In genomic region chr5:154472871-154473580, GRCh38 we compare ENCODE assay signal across 18 cellular contexts. TPM values are rescaled to one million over a fixed set of nuclear protein-coding genes. Genes with fewer than 3 reads are reported as not detected.
DNase-seq lines count a peak whose midpoint lies in the region; ATAC-seq and TF ChIP-seq lines count a peak whose summit lies in the region.
"Had no signal": no experiment of that assay in that cellular context is flagged by ENCODE, and none has a peak within 500 bp of the region (broad histone marks: within the 10 kb centered on the region; RNA-seq: fewer than 3 reads in every experiment).

No MANE protein-coding gene starts in this region.

- ATAC-seq in left lung, result peak; percentile 15
- ATAC-seq in foreskin keratinocyte, result no peak
- ATAC-seq: HCT116; natural killer cell treated with Interleukin-12 subunit alpha and Interleukin-12 subunit beta and Interleukin-15 and Interleukin-18, amount 100 ng/mL, for 72 hours had no signal

- H3K27ac Mint-ChIP-seq in activated CD4-positive, alpha-beta memory T cell treated with anti-CD3 and anti-CD28 coated beads for 36 hours, result no peak overlapping the region
- no peak overlapping the region for H3K27ac Mint-ChIP-seq in activated CD4-positive, alpha-beta memory T cell treated with anti-CD3 and anti-CD28 coated beads, Interleukin-2, amount 10 ng/mL, durations not matched to agents 7 days and 5 days
- H3K27ac Mint-ChIP-seq in brain, result peak overlapping the region in 1 of 5 experiments; percentile 42
- H3K27ac Mint-ChIP-seq: natural killer cell treated with Interleukin-12 subunit alpha and Interleukin-12 subunit beta and Interleukin-15 and Interleukin-18, amount 100 ng/mL, for 72 hours had no signal

- no peak overlapping the region for H3K27ac ChIP-seq in left lung
- H3K27ac ChIP-seq in skeletal muscle tissue (ENCODE audit: low read depth, low read length), result no peak overlapping the region
- no peak overlapping the region for H3K27ac ChIP-seq in foreskin keratinocyte
- H3K27ac ChIP-seq: spleen, uterus had no signal

- no peaks in the 10 kb centered on the region for H3K36me3 Mint-ChIP-seq in activated CD4-positive, alpha-beta memory T cell treated with anti-CD3 and anti-CD28 coated beads for 36 hours
- H3K36me3 Mint-ChIP-seq in activated CD4-positive, alpha-beta memory T cell treated with anti-CD3 and anti-CD28 coated beads, Interleukin-2, amount 10 ng/mL, durations not matched to agents 7 days and 5 days (ENCODE audit: low read depth), result peaks cover 2% of the 10 kb centered on the region
- H3K36me3 Mint-ChIP-seq in brain, result no peaks in the 10 kb centered on the region
- H3K36me3 Mint-ChIP-seq: natural killer cell treated with Interleukin-12 subunit alpha and Interleukin-12 subunit beta and Interleukin-15 and Interleukin-18, amount 100 ng/mL, for 72 hours had no signal

- DNase-seq in activated CD4-positive, alpha-beta memory T cell treated with anti-CD3 and anti-CD28 coated beads for 36 hours, result peak; percentile 15
- DNase-seq in activated CD4-positive, alpha-beta memory T cell treated with anti-CD3 and anti-CD28 coated beads, Interleukin-2, amount 10 ng/mL, durations not matched to agents 7 days and 5 days, result no peak
- DNase-seq in left lung (peak in 1 of 2 donors; percentile 78), globus pallidus (ENCODE audit: low spot score) (no peak), AG08396 (ENCODE audit: low spot score) (no peak), foreskin keratinocyte (no peak)
- DNase-seq: activated CD4-positive, alpha-beta T cell treated with anti-CD3 and anti-CD28 coated beads for 48 hours; activated naive CD4-positive, alpha-beta T cell treated with anti-CD3 and anti-CD28 coated beads, Interleukin-2, amount 50 U/mL, for 16 hours; DMS79 treated with DMSO at 0.1 percent for 48 hours; NCI-H446; spleen; uterus had no signal

- H3K36me3 ChIP-seq in left lung, result no peaks in the 10 kb centered on the region
- H3K36me3 ChIP-seq in skeletal muscle tissue (ENCODE audit: control insufficient read depth in 3 of 3, insufficient read depth in 3 of 3, low read length in 3 of 3), result no peaks in the 10 kb centered on the region
- H3K36me3 ChIP-seq: spleen, uterus had no signal

- H3K4me3 Mint-ChIP-seq in activated CD4-positive, alpha-beta memory T cell treated with anti-CD3 and anti-CD28 coated beads for 36 hours, result no peak overlapping the region
- no peak overlapping the region for H3K4me3 Mint-ChIP-seq in activated CD4-positive, alpha-beta memory T cell treated with anti-CD3 and anti-CD28 coated beads, Interleukin-2, amount 10 ng/mL, durations not matched to agents 7 days and 5 days
- H3K4me3 Mint-ChIP-seq in brain, result peak overlapping the region in 4 of 5 experiments; percentile 36 to 78 (median 60)
- H3K4me3 Mint-ChIP-seq: natural killer cell treated with Interleukin-12 subunit alpha and Interleukin-12 subunit beta and Interleukin-15 and Interleukin-18, amount 100 ng/mL, for 72 hours had no signal

- H3K9me3 ChIP-seq in left lung (no peaks in the 10 kb centered on the region), skeletal muscle tissue (ENCODE audit: control insufficient read depth in 3 of 3, low read length in 3 of 3) (no peaks in the 10 kb centered on the region)
- H3K9me3 ChIP-seq: spleen, uterus had no signal

- no peaks in the 10 kb centered on the region for H3K9me3 Mint-ChIP-seq in activated CD4-positive, alpha-beta memory T cell treated with anti-CD3 and anti-CD28 coated beads for 36 hours
- no peaks in the 10 kb centered on the region for H3K9me3 Mint-ChIP-seq in activated CD4-positive, alpha-beta memory T cell treated with anti-CD3 and anti-CD28 coated beads, Interleukin-2, amount 10 ng/mL, durations not matched to agents 7 days and 5 days
- H3K9me3 Mint-ChIP-seq in brain, result peaks cover 0 to 3% (median 0%) of the 10 kb centered on the region in 5 experiments
- H3K9me3 Mint-ChIP-seq: natural killer cell treated with Interleukin-12 subunit alpha and Interleukin-12 subunit beta and Interleukin-15 and Interleukin-18, amount 100 ng/mL, for 72 hours had no signal

- peaks cover 73% of the 10 kb centered on the region for H3K27me3 Mint-ChIP-seq in activated CD4-positive, alpha-beta memory T cell treated with anti-CD3 and anti-CD28 coated beads for 36 hours
- peaks cover 80% of the 10 kb centered on the region for H3K27me3 Mint-ChIP-seq in activated CD4-positive, alpha-beta memory T cell treated with anti-CD3 and anti-CD28 coated beads, Interleukin-2, amount 10 ng/mL, durations not matched to agents 7 days and 5 days
- peaks cover 94% of the 10 kb centered on the region for H3K27me3 Mint-ChIP-seq in brain

- H3K4me3 ChIP-seq in left lung (no peak overlapping the region), skeletal muscle tissue (ENCODE audit: low read length in 3 of 3) (peak overlapping the region; percentile 14 to 35 (median 22))
- H3K4me3 ChIP-seq: uterus had no signal

- H3K4me1 Mint-ChIP-seq in activated CD4-positive, alpha-beta memory T cell treated with anti-CD3 and anti-CD28 coated beads for 36 hours (ENCODE audit: low read depth), result peaks cover 47% of the 10 kb centered on the region
- peaks cover 30% of the 10 kb centered on the region for H3K4me1 Mint-ChIP-seq in activated CD4-positive, alpha-beta memory T cell treated with anti-CD3 and anti-CD28 coated beads, Interleukin-2, amount 10 ng/mL, durations not matched to agents 7 days and 5 days
- H3K4me1 Mint-ChIP-seq in brain, result peaks cover 44% of the 10 kb centered on the region

- no peak for TF ChIP-seq CTCF in brain (conservative IDR thresholded peaks at IDR 0.05)
- no peak for TF ChIP-seq CTCF in left lung (IDR thresholded peaks at IDR 0.05)
- TF ChIP-seq CTCF in foreskin keratinocyte (conservative IDR thresholded peaks at IDR 0.05), result no peak

- H3K27me3 ChIP-seq in left lung, result peaks cover 89 to 100% of the 10 kb centered on the region in 2 donors
- peaks cover 86 to 87% (median 87%) of the 10 kb centered on the region in 3 donors for H3K27me3 ChIP-seq in skeletal muscle tissue (ENCODE audit: control insufficient read depth in 3 of 3, insufficient read depth in 3 of 3, low read length in 3 of 3)
- H3K27me3 ChIP-seq in foreskin keratinocyte, result peaks cover 83% of the 10 kb centered on the region

- H3K9ac ChIP-seq in skeletal muscle tissue (ENCODE audit: low read depth in 1 of 3, low read length in 3 of 3), result no peak overlapping the region

- intact Hi-C loops in activated CD4-positive, alpha-beta memory T cell treated with anti-CD3 and anti-CD28 coated beads for 36 hours (cut with micrococcal nuclease), result no loop called here
- intact Hi-C loops in left lung (cut with DNase I), result no loop called here

- peaks cover 12 to 23% of the 10 kb centered on the region in 2 donors for H3K4me1 ChIP-seq in left lung
- H3K4me1 ChIP-seq in skeletal muscle tissue (ENCODE audit: control insufficient read depth in 3 of 3, insufficient read depth in 3 of 3, low read length in 3 of 3), result peaks cover 29 to 49% (median 47%) of the 10 kb centered on the region in 3 donors
- no peaks in the 10 kb centered on the region for H3K4me1 ChIP-seq in foreskin keratinocyte

- POLR2A ChIA-PET in activated CD4-positive, alpha-beta memory T cell treated with anti-CD3 and anti-CD28 coated beads for 36 hours (lab: Charles Lee), result no interaction called here
- POLR2A ChIA-PET in activated CD4-positive, alpha-beta memory T cell treated with anti-CD3 and anti-CD28 coated beads, Interleukin-2, amount 10 ng/mL, durations not matched to agents 7 days and 5 days (lab: Charles Lee), result no interaction called here

- CTCF ChIA-PET in activated CD4-positive, alpha-beta memory T cell treated with anti-CD3 and anti-CD28 coated beads for 36 hours (lab: Charles Lee), result no interaction called here
- CTCF ChIA-PET in activated CD4-positive, alpha-beta memory T cell treated with anti-CD3 and anti-CD28 coated beads, Interleukin-2, amount 10 ng/mL, durations not matched to agents 7 days and 5 days (lab: Charles Lee), result interaction anchor here (1.0 to 1.3 kb wide), 2 partner anchors 9 to 10 kb away, joined by 3 to 5 read pairs; no protein-coding TSS in a partner anchor

RNA-seq across cellular contexts. Expression of gene HAND1, which starts 5.0 kb away (rescaled TPM):
- not detected for total RNA-seq in activated CD4-positive, alpha-beta memory T cell treated with anti-CD3 and anti-CD28 coated beads for 36 hours
- not detected for total RNA-seq in activated CD4-positive, alpha-beta memory T cell treated with anti-CD3 and anti-CD28 coated beads, Interleukin-2, amount 10 ng/mL, durations not matched to agents 7 days and 5 days
- polyA plus RNA-seq in brain (ENCODE audit: insufficient read depth, low read depth, low replicate concordance), result not detected
- total RNA-seq in left lung, result not detected
- not detected for total RNA-seq in skeletal muscle tissue
- total RNA-seq in foreskin keratinocyte, result 0.17 TPM in 1 of 2 replicates, not detected in the other
- 0.12 and 0.21 TPM in 2 replicates for polyA plus RNA-seq in foreskin keratinocyte
- total RNA-seq: fibroblast of lung; natural killer cell treated with Interleukin-12 subunit alpha and Interleukin-12 subunit beta and Interleukin-15 and Interleukin-18, amount 100 ng/mL, for 72 hours; spleen; T-helper 1 cell treated with Interleukin-12 subunit alpha and Interleukin-12 subunit beta and Interleukin-4 antibody, amounts not matched to agents 30 ng/mL and 1 ng/mL, for 36 hours had no signal
- polyA plus RNA-seq: fibroblast of lung, spleen had no signal

RNA-seq across cellular contexts. Expression of gene SAP30L, which starts 27.2 kb away (rescaled TPM):
- 10 to 100 TPM; 32.0 to 34.2 TPM for total RNA-seq in activated CD4-positive, alpha-beta memory T cell treated with anti-CD3 and anti-CD28 coated beads for 36 hours
- 10 to 100 TPM; 42.6 to 46.6 TPM for total RNA-seq in activated CD4-positive, alpha-beta memory T cell treated with anti-CD3 and anti-CD28 coated beads, Interleukin-2, amount 10 ng/mL, durations not matched to agents 7 days and 5 days
- polyA plus RNA-seq in brain (ENCODE audit: insufficient read depth, low read depth, low replicate concordance), result 25.3 TPM
- 10 to 100 TPM; 31.1 to 34.8 TPM for total RNA-seq in left lung
- total RNA-seq in skeletal muscle tissue, result 13.0 TPM
- 32.4 and 37.7 TPM in 2 replicates for total RNA-seq in foreskin keratinocyte
- polyA plus RNA-seq in foreskin keratinocyte, result 35.7 and 37.1 TPM in 2 replicates

Comparison
In these comparisons a context has a peak if more than half of its experiments do, and no peak if none do; other contexts are left out.
1. H3K4me3 Mint-ChIP-seq: peak in brain (4 of 5); none in activated CD4-positive, alpha-beta memory T cell treated with anti-CD3 and anti-CD28 coated beads for 36 hours (single experiment) and activated CD4-positive, alpha-beta memory T cell treated with anti-CD3 and anti-CD28 coated beads, Interleukin-2, amount 10 ng/mL, durations not matched to agents 7 days and 5 days (single experiment).
2. H3K4me3 ChIP-seq: peak in skeletal muscle tissue (3 of 3); none in left lung (0 of 2).